1 cellular context compared by ENCODE assay signal in genomic region chr13:20610006-20610405, GRCh38.
TF ChIP-seq lines count a peak whose summit lies in the region.

No MANE protein-coding gene starts in this region.

TF ChIP-seq in K562, 482 proteins besides CTCF, POLR2A, EP300 and RAD21 (continued from another document):
- TF ChIP-seq, protein P1, sequence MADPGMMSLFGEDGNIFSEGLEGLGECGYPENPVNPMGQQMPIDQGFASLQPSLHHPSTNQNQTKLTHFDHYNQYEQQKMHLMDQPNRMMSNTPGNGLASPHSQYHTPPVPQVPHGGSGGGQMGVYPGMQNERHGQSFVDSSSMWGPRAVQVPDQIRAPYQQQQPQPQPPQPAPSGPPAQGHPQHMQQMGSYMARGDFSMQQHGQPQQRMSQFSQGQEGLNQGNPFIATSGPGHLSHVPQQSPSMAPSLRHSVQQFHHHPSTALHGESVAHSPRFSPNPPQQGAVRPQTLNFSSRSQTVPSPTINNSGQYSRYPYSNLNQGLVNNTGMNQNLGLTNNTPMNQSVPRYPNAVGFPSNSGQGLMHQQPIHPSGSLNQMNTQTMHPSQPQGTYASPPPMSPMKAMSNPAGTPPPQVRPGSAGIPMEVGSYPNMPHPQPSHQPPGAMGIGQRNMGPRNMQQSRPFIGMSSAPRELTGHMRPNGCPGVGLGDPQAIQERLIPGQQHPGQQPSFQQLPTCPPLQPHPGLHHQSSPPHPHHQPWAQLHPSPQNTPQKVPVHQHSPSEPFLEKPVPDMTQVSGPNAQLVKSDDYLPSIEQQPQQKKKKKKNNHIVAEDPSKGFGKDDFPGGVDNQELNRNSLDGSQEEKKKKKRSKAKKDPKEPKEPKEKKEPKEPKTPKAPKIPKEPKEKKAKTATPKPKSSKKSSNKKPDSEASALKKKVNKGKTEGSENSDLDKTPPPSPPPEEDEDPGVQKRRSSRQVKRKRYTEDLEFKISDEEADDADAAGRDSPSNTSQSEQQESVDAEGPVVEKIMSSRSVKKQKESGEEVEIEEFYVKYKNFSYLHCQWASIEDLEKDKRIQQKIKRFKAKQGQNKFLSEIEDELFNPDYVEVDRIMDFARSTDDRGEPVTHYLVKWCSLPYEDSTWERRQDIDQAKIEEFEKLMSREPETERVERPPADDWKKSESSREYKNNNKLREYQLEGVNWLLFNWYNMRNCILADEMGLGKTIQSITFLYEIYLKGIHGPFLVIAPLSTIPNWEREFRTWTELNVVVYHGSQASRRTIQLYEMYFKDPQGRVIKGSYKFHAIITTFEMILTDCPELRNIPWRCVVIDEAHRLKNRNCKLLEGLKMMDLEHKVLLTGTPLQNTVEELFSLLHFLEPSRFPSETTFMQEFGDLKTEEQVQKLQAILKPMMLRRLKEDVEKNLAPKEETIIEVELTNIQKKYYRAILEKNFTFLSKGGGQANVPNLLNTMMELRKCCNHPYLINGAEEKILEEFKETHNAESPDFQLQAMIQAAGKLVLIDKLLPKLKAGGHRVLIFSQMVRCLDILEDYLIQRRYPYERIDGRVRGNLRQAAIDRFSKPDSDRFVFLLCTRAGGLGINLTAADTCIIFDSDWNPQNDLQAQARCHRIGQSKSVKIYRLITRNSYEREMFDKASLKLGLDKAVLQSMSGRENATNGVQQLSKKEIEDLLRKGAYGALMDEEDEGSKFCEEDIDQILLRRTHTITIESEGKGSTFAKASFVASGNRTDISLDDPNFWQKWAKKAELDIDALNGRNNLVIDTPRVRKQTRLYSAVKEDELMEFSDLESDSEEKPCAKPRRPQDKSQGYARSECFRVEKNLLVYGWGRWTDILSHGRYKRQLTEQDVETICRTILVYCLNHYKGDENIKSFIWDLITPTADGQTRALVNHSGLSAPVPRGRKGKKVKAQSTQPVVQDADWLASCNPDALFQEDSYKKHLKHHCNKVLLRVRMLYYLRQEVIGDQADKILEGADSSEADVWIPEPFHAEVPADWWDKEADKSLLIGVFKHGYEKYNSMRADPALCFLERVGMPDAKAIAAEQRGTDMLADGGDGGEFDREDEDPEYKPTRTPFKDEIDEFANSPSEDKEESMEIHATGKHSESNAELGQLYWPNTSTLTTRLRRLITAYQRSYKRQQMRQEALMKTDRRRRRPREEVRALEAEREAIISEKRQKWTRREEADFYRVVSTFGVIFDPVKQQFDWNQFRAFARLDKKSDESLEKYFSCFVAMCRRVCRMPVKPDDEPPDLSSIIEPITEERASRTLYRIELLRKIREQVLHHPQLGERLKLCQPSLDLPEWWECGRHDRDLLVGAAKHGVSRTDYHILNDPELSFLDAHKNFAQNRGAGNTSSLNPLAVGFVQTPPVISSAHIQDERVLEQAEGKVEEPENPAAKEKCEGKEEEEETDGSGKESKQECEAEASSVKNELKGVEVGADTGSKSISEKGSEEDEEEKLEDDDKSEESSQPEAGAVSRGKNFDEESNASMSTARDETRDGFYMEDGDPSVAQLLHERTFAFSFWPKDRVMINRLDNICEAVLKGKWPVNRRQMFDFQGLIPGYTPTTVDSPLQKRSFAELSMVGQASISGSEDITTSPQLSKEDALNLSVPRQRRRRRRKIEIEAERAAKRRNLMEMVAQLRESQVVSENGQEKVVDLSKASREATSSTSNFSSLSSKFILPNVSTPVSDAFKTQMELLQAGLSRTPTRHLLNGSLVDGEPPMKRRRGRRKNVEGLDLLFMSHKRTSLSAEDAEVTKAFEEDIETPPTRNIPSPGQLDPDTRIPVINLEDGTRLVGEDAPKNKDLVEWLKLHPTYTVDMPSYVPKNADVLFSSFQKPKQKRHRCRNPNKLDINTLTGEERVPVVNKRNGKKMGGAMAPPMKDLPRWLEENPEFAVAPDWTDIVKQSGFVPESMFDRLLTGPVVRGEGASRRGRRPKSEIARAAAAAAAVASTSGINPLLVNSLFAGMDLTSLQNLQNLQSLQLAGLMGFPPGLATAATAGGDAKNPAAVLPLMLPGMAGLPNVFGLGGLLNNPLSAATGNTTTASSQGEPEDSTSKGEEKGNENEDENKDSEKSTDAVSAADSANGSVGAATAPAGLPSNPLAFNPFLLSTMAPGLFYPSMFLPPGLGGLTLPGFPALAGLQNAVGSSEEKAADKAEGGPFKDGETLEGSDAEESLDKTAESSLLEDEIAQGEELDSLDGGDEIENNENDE (IDR thresholded peaks at IDR 0.05; ENCODE audit: low read depth, low read length), result no peak
- TF ChIP-seq, protein P2, sequence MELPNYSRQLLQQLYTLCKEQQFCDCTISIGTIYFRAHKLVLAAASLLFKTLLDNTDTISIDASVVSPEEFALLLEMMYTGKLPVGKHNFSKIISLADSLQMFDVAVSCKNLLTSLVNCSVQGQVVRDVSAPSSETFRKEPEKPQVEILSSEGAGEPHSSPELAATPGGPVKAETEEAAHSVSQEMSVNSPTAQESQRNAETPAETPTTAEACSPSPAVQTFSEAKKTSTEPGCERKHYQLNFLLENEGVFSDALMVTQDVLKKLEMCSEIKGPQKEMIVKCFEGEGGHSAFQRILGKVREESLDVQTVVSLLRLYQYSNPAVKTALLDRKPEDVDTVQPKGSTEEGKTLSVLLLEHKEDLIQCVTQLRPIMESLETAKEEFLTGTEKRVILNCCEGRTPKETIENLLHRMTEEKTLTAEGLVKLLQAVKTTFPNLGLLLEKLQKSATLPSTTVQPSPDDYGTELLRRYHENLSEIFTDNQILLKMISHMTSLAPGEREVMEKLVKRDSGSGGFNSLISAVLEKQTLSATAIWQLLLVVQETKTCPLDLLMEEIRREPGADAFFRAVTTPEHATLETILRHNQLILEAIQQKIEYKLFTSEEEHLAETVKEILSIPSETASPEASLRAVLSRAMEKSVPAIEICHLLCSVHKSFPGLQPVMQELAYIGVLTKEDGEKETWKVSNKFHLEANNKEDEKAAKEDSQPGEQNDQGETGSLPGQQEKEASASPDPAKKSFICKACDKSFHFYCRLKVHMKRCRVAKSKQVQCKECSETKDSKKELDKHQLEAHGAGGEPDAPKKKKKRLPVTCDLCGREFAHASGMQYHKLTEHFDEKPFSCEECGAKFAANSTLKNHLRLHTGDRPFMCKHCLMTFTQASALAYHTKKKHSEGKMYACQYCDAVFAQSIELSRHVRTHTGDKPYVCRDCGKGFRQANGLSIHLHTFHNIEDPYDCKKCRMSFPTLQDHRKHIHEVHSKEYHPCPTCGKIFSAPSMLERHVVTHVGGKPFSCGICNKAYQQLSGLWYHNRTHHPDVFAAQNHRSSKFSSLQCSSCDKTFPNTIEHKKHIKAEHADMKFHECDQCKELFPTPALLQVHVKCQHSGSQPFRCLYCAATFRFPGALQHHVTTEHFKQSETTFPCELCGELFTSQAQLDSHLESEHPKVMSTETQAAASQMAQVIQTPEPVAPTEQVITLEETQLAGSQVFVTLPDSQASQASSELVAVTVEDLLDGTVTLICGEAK (IDR thresholded peaks at IDR 0.05), result no peak
- TF ChIP-seq, protein P2 (CRISPR knock-in tag; IDR thresholded peaks at IDR 0.05), result no peak
- TF ChIP-seq PTBP1 (IDR thresholded peaks at IDR 0.05; ENCODE audit: low read depth, low read length), result no peak
- no peak for TF ChIP-seq TSC22D4 (tag; IDR thresholded peaks at IDR 0.05)
- TF ChIP-seq TARDBP (IDR thresholded peaks at IDR 0.05), result no peak
- TF ChIP-seq, protein P3, sequence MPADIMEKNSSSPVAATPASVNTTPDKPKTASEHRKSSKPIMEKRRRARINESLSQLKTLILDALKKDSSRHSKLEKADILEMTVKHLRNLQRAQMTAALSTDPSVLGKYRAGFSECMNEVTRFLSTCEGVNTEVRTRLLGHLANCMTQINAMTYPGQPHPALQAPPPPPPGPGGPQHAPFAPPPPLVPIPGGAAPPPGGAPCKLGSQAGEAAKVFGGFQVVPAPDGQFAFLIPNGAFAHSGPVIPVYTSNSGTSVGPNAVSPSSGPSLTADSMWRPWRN (IDR thresholded peaks at IDR 0.05; ENCODE audit: low read depth), result no peak
- no peak for TF ChIP-seq ATF1 (CRISPR knock-in tag; IDR thresholded peaks at IDR 0.05)
- no peak for TF ChIP-seq ATF1 (tag; IDR thresholded peaks at IDR 0.05)
- TF ChIP-seq PHF21A (IDR thresholded peaks at IDR 0.05; ENCODE audit: borderline replicate concordance, low read depth), result no peak
- TF ChIP-seq GABPA (tag; conservative IDR thresholded peaks at IDR 0.05; ENCODE audit: low read depth), result no peak
- no peak for TF ChIP-seq SMAD2 (IDR thresholded peaks at IDR 0.05; ENCODE audit: low read depth, low read length)
- TF ChIP-seq SRF (CRISPR knock-in tag; IDR thresholded peaks at IDR 0.05), result no peak
- TF ChIP-seq FOS (IDR thresholded peaks at IDR 0.05; ENCODE audit: extremely low read depth, insufficient read length), result no peak
